ENCODE assay signal across 16 cellular contexts in genomic region chr5:15234366-15234765, GRCh38.
DNase-seq lines count a peak whose midpoint lies in the region; FAIRE-seq and TF ChIP-seq lines count a peak whose summit lies in the region.
"Had no signal": no experiment of that assay in that cellular context is flagged by ENCODE, and none has a peak within 500 bp of the region (broad histone marks: within the 10 kb centered on the region; RNA-seq: fewer than 3 reads in every experiment).

No MANE protein-coding gene starts in this region.

- no peak overlapping the region for H2BK15ac ChIP-seq in H1 (ENCODE audit: low read length)

- peaks cover 2 to 31% (median 8%) of the 10 kb centered on the region in 5 donors for H3K9me3 Mint-ChIP-seq in CD8-positive, alpha-beta memory T cell

- TF ChIP-seq EP300 in H1 (IDR thresholded peaks at IDR 0.05; ENCODE audit: borderline replicate concordance in 1 of 2, low read depth in 2 of 2, low read length in 2 of 2): no peak

- H3K79me2 ChIP-seq in H1 (ENCODE audit: control insufficient read depth in 1 of 2, insufficient read depth in 2 of 2, low read length in 2 of 2): no peaks in the 10 kb centered on the region

- no peaks in the 10 kb centered on the region for H3K27me3 Mint-ChIP-seq in CD8-positive, alpha-beta memory T cell

- POLR2A ChIA-PET in H1 (lab: Charles Lee; ENCODE audit: partially characterized antibody): interaction anchor here (0.9 kb wide), 1 partner anchor 32 kb away, joined by 3 read pairs; no protein-coding TSS in a partner anchor
- POLR2A ChIA-PET in CD8-positive, alpha-beta memory T cell (lab: Charles Lee): no interaction called here

- H4K5ac ChIP-seq in H1 (ENCODE audit: insufficient read length, low read depth, low read length): no peak overlapping the region

- H3K18ac ChIP-seq in H1 (ENCODE audit: extremely low read depth, low read length): no peak overlapping the region

- no peak overlapping the region for H3K4ac ChIP-seq in H1 (replicated peaks; ENCODE audit: insufficient read length, low read depth, low read length)

- H3K27me3 ChIP-seq in H1 (replicated peaks in 1 of 4; ENCODE audit: control insufficient read depth in 3 of 4, extremely low read depth in 1 of 4, insufficient read depth in 3 of 4, low read length in 3 of 4): no peaks in the 10 kb centered on the region
- no peaks in the 10 kb centered on the region for H3K27me3 ChIP-seq in CD8-positive, alpha-beta memory T cell (ENCODE audit: insufficient read depth, low read length, poor library complexity, severe bottlenecking)
- H3K27me3 ChIP-seq: BLaER1, MG63 had no signal

- H3K14ac ChIP-seq in H1 (ENCODE audit: insufficient read length): no peak overlapping the region

- peak; percentile 96 for FAIRE-seq in H1 (lab: Jason Lieb, UNC)

- peaks cover 0 to 3% (median under 1%) of the 10 kb centered on the region in 4 experiments; a peak in 2 of 7 replicates for H3K4me1 ChIP-seq in H1 (replicated peaks in 1 of 4; ENCODE audit: control insufficient read depth in 3 of 4, insufficient read depth in 4 of 4, low read length in 3 of 4)
- no peaks in the 10 kb centered on the region for H3K4me1 ChIP-seq in CD8-positive, alpha-beta memory T cell (ENCODE audit: insufficient read depth, low read length)
- H3K4me1 ChIP-seq: BLaER1 had no signal

- H3K4me3 Mint-ChIP-seq in CD8-positive, alpha-beta memory T cell: no peak overlapping the region

- no peak overlapping the region for H4K91ac ChIP-seq in H1 (replicated peaks; ENCODE audit: insufficient read length, low read length)

- H3K4me1 Mint-ChIP-seq in CD8-positive, alpha-beta memory T cell: no peaks in the 10 kb centered on the region

- WGBS in H1 (ENCODE audit: extremely low coverage in 1 of 2, insufficient coverage in 1 of 2, insufficient read length in 1 of 2, insufficient replicate concordance in 2 of 2, low coverage in 1 of 2, low lambda C conversion rate in 2 of 2, missing lambda C conversion rate in 1 of 2), 2 experiments: 21% methylated on average over 2 of the region's 2 CpGs; no CpG with 5 or more reads in 1 of the 2 experiments

- H2BK5ac ChIP-seq in H1 (ENCODE audit: low read depth, low read length): no peak overlapping the region

- no peak overlapping the region for H3K23ac ChIP-seq in H1 (ENCODE audit: insufficient read length)

- no peaks in the 10 kb centered on the region for H3K79me1 ChIP-seq in H1 (ENCODE audit: low read depth, low read length)

- H3K27ac Mint-ChIP-seq in CD8-positive, alpha-beta memory T cell: no peak overlapping the region

- intact Hi-C loops in posterior cingulate gyrus (cut with DNase I): no loop called here

- H4K8ac ChIP-seq in H1 (ENCODE audit: extremely low read depth, insufficient read depth, low read length): no peak overlapping the region

- H3K36me3 ChIP-seq in H1 (ENCODE audit: control insufficient read depth in 2 of 4, insufficient read depth in 4 of 4, low read length in 3 of 4): no peaks in the 10 kb centered on the region
- H3K36me3 ChIP-seq in CD8-positive, alpha-beta memory T cell (ENCODE audit: insufficient read depth, low read length): no peaks in the 10 kb centered on the region
- H3K36me3 ChIP-seq: BLaER1, MG63 had no signal

- H2BK120ac ChIP-seq in H1 (replicated peaks; ENCODE audit: low read depth, low read length): no peak overlapping the region

- H2AK5ac ChIP-seq in H1 (ENCODE audit: low read depth, low read length): no peak overlapping the region

- H3K56ac ChIP-seq in H1 (replicated peaks; ENCODE audit: insufficient read length, low read depth, low read length): no peak overlapping the region

- TF ChIP-seq POLR2A in H1 (IDR thresholded peaks at IDR 0.05; ENCODE audit: control extremely low read depth in 1 of 2, low read depth in 2 of 2, low read length in 2 of 2): no peak

- no peak for TF ChIP-seq CTCF in H1 (IDR thresholded peaks at IDR 0.05; ENCODE audit: control extremely low read depth in 1 of 3, insufficient read depth in 1 of 3, low read depth in 1 of 3, low read length in 3 of 3)

- H2AFZ ChIP-seq in H1 (ENCODE audit: low read length): no peak overlapping the region

- H4K20me1 ChIP-seq in H1 (replicated peaks in 1 of 2; ENCODE audit: control insufficient read depth in 1 of 2, insufficient read depth in 2 of 2, low read length in 2 of 2): no peaks in the 10 kb centered on the region
- H4K20me1 ChIP-seq: BLaER1 had no signal

- no peak overlapping the region for H3K27ac ChIP-seq in H1 (ENCODE audit: low read depth, low read length)
- H3K27ac ChIP-seq in CD8-positive, alpha-beta memory T cell (ENCODE audit: low read depth, low read length): no peak overlapping the region
- H3K27ac ChIP-seq: BLaER1, RWPE1 had no signal

- no peaks in the 10 kb centered on the region; the same call in 1 of the 2 replicates for H3K23me2 ChIP-seq in H1 (ENCODE audit: low read depth, low read length)

- no peak overlapping the region for H3K9ac ChIP-seq in H1 (replicated peaks in 1 of 4; ENCODE audit: extremely low read depth in 1 of 4, low read depth in 3 of 4, low read length in 3 of 4)
- H3K9ac ChIP-seq: BLaER1 had no signal

- CTCF ChIA-PET in H1 (lab: Charles Lee; ENCODE audit: partially characterized antibody): interaction anchor here (0.9 to 1.4 kb wide), 3 partner anchors 21 to 128 kb away, joined by 3 to 4 read pairs (median 4); no protein-coding TSS in a partner anchor
- CTCF ChIA-PET in CD8-positive, alpha-beta memory T cell (lab: Charles Lee): no interaction called here

- DNase-seq in ELF-1 (ENCODE audit: low read depth, low spot score) (peak; percentile 1), NCI-H226 (peak; percentile 63), H1 (ENCODE audit: low read depth in 1 of 2, low spot score in 2 of 2) (peak; percentile 19 to 51), kidney tubule cell (ENCODE audit: low spot score) (peak; percentile 9), GM19240 (ENCODE audit: insufficient read length, low spot score) (no peak), posterior cingulate gyrus (no peak), midbrain (lab: John Stamatoyannopoulos, UW) (no peak)
- DNase-seq in CD8-positive, alpha-beta memory T cell: no peak
- DNase-seq: 8988T, KG1, MG63, NCI-H1092 treated with DMSO at 0.1 percent for 48 hours, NCI-H1694, NCI-H446 had no signal

- H3K4me2 ChIP-seq in H1 (ENCODE audit: insufficient read depth in 1 of 2, low read depth in 2 of 2, low read length in 2 of 2): peak overlapping the region; percentile 4 to 30; a peak in 1 of 4 replicates
- H3K4me2 ChIP-seq: BLaER1 had no signal

- H3K36me3 Mint-ChIP-seq in CD8-positive, alpha-beta memory T cell: no peaks in the 10 kb centered on the region

- no peak overlapping the region for H2BK20ac ChIP-seq in H1 (ENCODE audit: low read length)

- no peaks in the 10 kb centered on the region for H3K9me3 ChIP-seq in H1 (ENCODE audit: insufficient read depth in 2 of 2, low read depth in 1 of 2, low read length in 1 of 2)
- no peaks in the 10 kb centered on the region for H3K9me3 ChIP-seq in CD8-positive, alpha-beta memory T cell (ENCODE audit: low read length)
- H3K9me3 ChIP-seq: BLaER1, MG63 had no signal

- peak in 1 of 2 experiments; percentile 15; a peak in 1 of 4 replicates for TF ChIP-seq RAD21 in H1 (IDR thresholded peaks at IDR 0.05 in 1 of 2, conservative IDR thresholded peaks at IDR 0.05 in 1 of 2; ENCODE audit: low read depth in 2 of 2, low read length in 2 of 2)

- no peak overlapping the region for H2BK12ac ChIP-seq in H1 (ENCODE audit: low read depth, low read length)

- H3K4me3 ChIP-seq in H1 (ENCODE audit: extremely low read depth in 1 of 4, insufficient read depth in 2 of 4, low read depth in 3 of 4, low read length in 4 of 4): peak overlapping the region in 1 of 4 experiments; percentile 11; a peak in 1 of 8 replicates
- H3K4me3 ChIP-seq in CD8-positive, alpha-beta memory T cell (ENCODE audit: low read length): no peak overlapping the region
- H3K4me3 ChIP-seq: BLaER1, MG63 had no signal

TF ChIP-seq in H1, 55 proteins besides CTCF, POLR2A, EP300 and RAD21 (continues in another document):
- TF ChIP-seq CBX5 (IDR thresholded peaks at IDR 0.05; ENCODE audit: low read depth, low read length) (no peak), YY1 (IDR thresholded peaks at IDR 0.05; ENCODE audit: low read depth, low read length) (no peak), SIRT6 (IDR thresholded peaks at IDR 0.05; ENCODE audit: low read length) (no peak), CHD1 (IDR thresholded peaks at IDR 0.05; ENCODE audit: low read depth, low read length) (no peak), SUZ12 (IDR thresholded peaks at IDR 0.05; ENCODE audit: low read length) (no peak), SP2 (IDR thresholded peaks at IDR 0.05; ENCODE audit: low read length) (no peak), E2F6 (IDR thresholded peaks at IDR 0.05) (no peak), TEAD4 (IDR thresholded peaks at IDR 0.05; ENCODE audit: low read depth, low read length) (peak; percentile 47; the same call in 1 of the 2 replicates), BACH1 (IDR thresholded peaks at IDR 0.05; ENCODE audit: low read length) (no peak), RXRA (IDR thresholded peaks at IDR 0.05; ENCODE audit: insufficient read depth, low read depth, low read length) (no peak), CHD2 (IDR thresholded peaks at IDR 0.05; ENCODE audit: low read length) (peak; percentile 55; the same call in 1 of the 2 replicates), ASH2L (IDR thresholded peaks at IDR 0.05; ENCODE audit: low read length) (no peak), GABPA (IDR thresholded peaks at IDR 0.05; ENCODE audit: borderline replicate concordance, insufficient read depth, low read length) (no peak), MAX (IDR thresholded peaks at IDR 0.05) (no peak), NRF1 (IDR thresholded peaks at IDR 0.05; ENCODE audit: low read depth, low read length) (no peak), RNF2 (IDR thresholded peaks at IDR 0.05; ENCODE audit: borderline replicate concordance, low read depth, low read length, missing control alignments, poor library complexity, severe bottlenecking) (no peak), KDM4A (IDR thresholded peaks at IDR 0.05; ENCODE audit: low read depth, low read length, severe bottlenecking) (no peak), SP1 (IDR thresholded peaks at IDR 0.05; ENCODE audit: low read depth, low read length) (0 out of 2 replicates have a peak, but pooled peaks have one; percentile 9), CREB1 (IDR thresholded peaks at IDR 0.05) (no peak), TBP (IDR thresholded peaks at IDR 0.05; ENCODE audit: low read depth, low read length) (no peak), CBX8 (IDR thresholded peaks at IDR 0.05; ENCODE audit: borderline replicate concordance, low read depth, low read length) (no peak)

Comparison
In these comparisons a context has a peak if more than half of its experiments do, and no peak if none do; other contexts are left out.
1. DNase-seq: peak in ELF-1 (single experiment), NCI-H226 (single experiment), H1 (2 of 2) and kidney tubule cell (single experiment); none in GM19240 (single experiment), posterior cingulate gyrus (0 of 10), CD8-positive, alpha-beta memory T cell (0 of 5) and midbrain (single experiment).